11 cellular contexts compared by ENCODE assay signal in genomic region chr17:20059728-20060188, GRCh38. TPM values are rescaled to one million over a fixed set of nuclear protein-coding genes. Genes with fewer than 3 reads are reported as not detected.
A peak's percentile ranks its signal among the peaks of the same experiment; 100 is the strongest.
DNase-seq lines count a peak whose midpoint lies in the region; ATAC-seq, FAIRE-seq and TF ChIP-seq lines count a peak whose summit lies in the region.
"Had no signal": no experiment of that assay in that cellular context is flagged by ENCODE, and none has a peak within 500 bp of the region (broad histone marks: within the 10 kb centered on the region; RNA-seq: fewer than 3 reads in every experiment).

No MANE protein-coding gene starts in this region.

- FAIRE-seq in K562 (lab: Jason Lieb, UNC) (peak; percentile 90), urothelium cell line (lab: Jason Lieb, UNC) (no peak)
- FAIRE-seq: H1 had no signal

- WGBS in K562 (ENCODE audit: insufficient coverage, low coverage, missing lambda C conversion rate), result 26% methylated on average over 3 of the region's 3 CpGs

- H3K36me3 ChIP-seq in K562 (ENCODE audit: control insufficient read depth, insufficient read depth, low read length), result no peaks in the 10 kb centered on the region

- TF ChIP-seq EP300 in K562 (IDR thresholded peaks at IDR 0.05; ENCODE audit: low read length), result peak; percentile 66

- no peaks in the 10 kb centered on the region for H3K9me1 ChIP-seq in K562 (ENCODE audit: control insufficient read depth, insufficient read depth, low read length)

- H3K4me2 ChIP-seq in K562 (ENCODE audit: insufficient read depth, low read length), result 0 out of 2 replicates have a peak overlapping the region, but pooled peaks have one; percentile 1

- in situ Hi-C loops in K562 (cut with MboI), result no loop called here

- H3K9ac ChIP-seq in K562 (ENCODE audit: insufficient read depth in 1 of 2, low read depth in 2 of 2, low read length in 2 of 2), result no peak overlapping the region; a peak in 1 of 4 replicates

- H3K79me2 ChIP-seq in K562 (ENCODE audit: control insufficient read depth, insufficient read depth, low read length), result no peaks in the 10 kb centered on the region

- no peak for TF ChIP-seq CTCF in K562 (IDR thresholded peaks at IDR 0.05 in 2 of 3, conservative IDR thresholded peaks at IDR 0.05 in 1 of 3; ENCODE audit: insufficient read depth in 2 of 3, low read depth in 1 of 3, low read length in 3 of 3)

- H2AFZ ChIP-seq in K562 (ENCODE audit: low read depth, low read length), result peak overlapping the region; percentile 35

- TF ChIP-seq POLR2A in K562 (conservative IDR thresholded peaks at IDR 0.05), result no peak

- ATAC-seq in GM19025 (IDR thresholded peaks at IDR 0.05; ENCODE audit: low read depth, unreplicated experiment) (peak; percentile 48), K562 (peak; percentile 85)

- H3K4me1 ChIP-seq in K562 (replicated peaks in 1 of 2; ENCODE audit: control insufficient read depth in 2 of 2, insufficient read depth in 2 of 2, low read length in 2 of 2), result peaks cover 0 to 11% of the 10 kb centered on the region in 2 experiments; a peak in 2 of 5 replicates

- no peak overlapping the region for H3K4me3 ChIP-seq in K562
- H3K4me3 ChIP-seq: SK-N-MC had no signal

- H3K27me3 ChIP-seq in K562 (ENCODE audit: control insufficient read depth in 2 of 2, insufficient read depth in 2 of 2, low read length in 2 of 2), result no peaks in the 10 kb centered on the region

- BruUV-seq in K562 (replicated peaks; lab: Mats Ljungman, UMichigan), result no TSS peak

- POLR2A ChIA-PET in K562 (lab: Yijun Ruan, JAX), result interaction anchor here (0.6 to 1.0 kb wide), 4 partner anchors 15 to 49 kb away, joined by 3 read pairs; no protein-coding TSS in a partner anchor

- intact Hi-C loops in K562 (cut with micrococcal nuclease), result no loop called here

- no peaks in the 10 kb centered on the region for H3K9me3 ChIP-seq in K562 (replicated peaks; ENCODE audit: control insufficient read depth, insufficient read depth, low read depth, low read length)

- H4K20me1 ChIP-seq in K562 (replicated peaks; ENCODE audit: control insufficient read depth, insufficient read depth, low read length), result no peaks in the 10 kb centered on the region

- DNase-seq in CD1c-positive myeloid dendritic cell (ENCODE audit: extremely low spot score) (peak; percentile 84), M059J (ENCODE audit: low read depth) (peak; percentile 84), K562 (ENCODE audit: extremely low read depth in 1 of 4, low spot score in 3 of 4) (peak in 2 of 4 experiments; percentile 27 to 39), GM19238 (ENCODE audit: insufficient read length, low spot score) (no peak), NCI-H82 treated with DMSO at 0.1 percent for 48 hours (lab: John Stamatoyannopoulos, UW; ENCODE audit: unreplicated experiment) (no peak), urothelium cell line (ENCODE audit: low spot score) (no peak)
- no peak for DNase-seq in activated CD4-positive, alpha-beta T cell treated with anti-CD3 and anti-CD28 coated beads, Interleukin-2, amount 50 U/mL, for 4 hours
- DNase-seq: dermis blood vessel endothelial cell had no signal

- peak overlapping the region; percentile 70 for H3K27ac ChIP-seq in K562 (ENCODE audit: extremely low read depth, low read depth, low read length)
- H3K27ac ChIP-seq: SK-N-MC had no signal

- TF ChIP-seq RAD21 in K562 (CRISPR knock-in tag; conservative IDR thresholded peaks at IDR 0.05 in 1 of 2, IDR thresholded peaks at IDR 0.05 in 1 of 2), result no peak

- CTCF ChIA-PET in K562 (lab: Yijun Ruan, JAX; ENCODE audit: low intra/inter-chr PET ratio), result no interaction called here

TF ChIP-seq in K562, 482 proteins besides CTCF, POLR2A, EP300 and RAD21 (continues in another document):
- no peak for TF ChIP-seq ZNF41 (CRISPR knock-in tag; conservative IDR thresholded peaks at IDR 0.05)
- TF ChIP-seq ZNF644 (tag; IDR thresholded peaks at IDR 0.05; ENCODE audit: low read depth), result 0 out of 2 replicates have a peak, but pooled peaks have one; percentile 43
- TF ChIP-seq ZNF280B (CRISPR knock-in tag; IDR thresholded peaks at IDR 0.05), result no peak
- peak; percentile 94 for TF ChIP-seq C11orf30 (IDR thresholded peaks at IDR 0.05; ENCODE audit: low read depth)
- no peak for TF ChIP-seq FUS (optimal IDR thresholded peaks at IDR 0.05; ENCODE audit: low read depth, low read length)
- peak; percentile 77 for TF ChIP-seq DPF2 (IDR thresholded peaks at IDR 0.05)
- no peak for TF ChIP-seq ESRRA (IDR thresholded peaks at IDR 0.05; ENCODE audit: borderline replicate concordance, low read depth)
- peak in 1 of 2 experiments; percentile 25; a peak in 1 of 4 replicates for TF ChIP-seq RCOR1 (IDR thresholded peaks at IDR 0.05; ENCODE audit: borderline replicate concordance in 1 of 2, low read depth in 2 of 2, low read length in 2 of 2)
- TF ChIP-seq ZNF699 (CRISPR knock-in tag; IDR thresholded peaks at IDR 0.05; ENCODE audit: insufficient replicate concordance), result no peak
- TF ChIP-seq NCOR1 (IDR thresholded peaks at IDR 0.05), result peak; percentile 15; the same call in 1 of the 2 replicates
- TF ChIP-seq AFF4 (CRISPR knock-in tag; IDR thresholded peaks at IDR 0.05), result no peak

RNA-seq across cellular contexts. Expression of gene SPECC1, which starts 50.6 kb away (rescaled TPM):
- total RNA-seq in M059J (2014; rRNA removed; shearing (Covaris generic)), result 62.0 and 71.7 TPM in 2 replicates
- total RNA-seq in K562 (2011; cell fraction: chromatin; rRNA removed; ENCODE audit: low replicate concordance), result 25.1 and 47.5 TPM in 2 replicates
- 16.7 and 20.8 TPM in 2 replicates for total RNA-seq in K562 (2011; cell fraction: nucleolus; rRNA removed)
- total RNA-seq in K562 (2011; cell fraction: nucleoplasm; rRNA removed), result 24.7 and 52.7 TPM in 2 replicates
- total RNA-seq in K562 (2014; rRNA removed), result 18.1 and 18.2 TPM in 2 replicates
- 18.1 and 25.5 TPM in 2 replicates for total RNA-seq in K562 (2014; rRNA removed; fragmentation: Illumina TruSeq; extraction: Trizol)
- 19.6 and 20.3 TPM in 2 replicates for total RNA-seq in K562 (2015; rRNA removed; fragmentation: Illumina TruSeq; extraction: Trizol)
- 18.4 and 22.6 TPM in 2 replicates for total RNA-seq in K562 (2021)
- 5.7 and 9.0 TPM in 2 replicates for polyA plus RNA-seq in K562 (2011; rRNA removed)
- 4.0 and 5.8 TPM in 2 replicates for polyA plus RNA-seq in K562 (2011; cell fraction: cytosol; rRNA removed)
- 7.1 and 10.8 TPM in 2 replicates for polyA plus RNA-seq in K562 (2011; cell fraction: nucleus; rRNA removed)
- polyA plus RNA-seq in K562 (2012), result 9.2 and 12.4 TPM in 2 replicates
- polyA plus RNA-seq in K562 (2014; fragmentation: Illumina TruSeq; extraction: Trizol), result 13.9 and 14.7 TPM in 2 replicates
- polyA plus RNA-seq in K562 (2014; fragmentation: Nextera tagmentation; extraction: Ambion mirVana), result 1 to 10 TPM; 2.4 to 3.0 TPM
- 11.5 TPM in 2 replicates for polyA plus RNA-seq in K562 (2014; rRNA removed)
- 20.7 and 28.4 TPM in 2 replicates for polyA minus RNA-seq in K562 (2011; rRNA and poly(A)+ RNA removed)
- 10.0 and 23.8 TPM in 2 replicates for polyA minus RNA-seq in K562 (2011; cell fraction: cytosol; rRNA and poly(A)+ RNA removed)
- polyA minus RNA-seq in K562 (2011; cell fraction: nucleus; rRNA and poly(A)+ RNA removed), result 14.8 and 20.9 TPM in 2 replicates

Comparison
In these comparisons a context has a peak if more than half of its experiments do, and no peak if none do; other contexts are left out.
1. DNase-seq: peak in CD1c-positive myeloid dendritic cell (single experiment) and M059J (single experiment); none in activated CD4-positive, alpha-beta T cell treated with anti-CD3 and anti-CD28 coated beads, Interleukin-2, amount 50 U/mL, for 4 hours (0 of 2), GM19238 (single experiment), NCI-H82 treated with DMSO at 0.1 percent for 48 hours (single experiment) and urothelium cell line (single experiment).